33 cellular contexts compared by ENCODE assay signal in the genomic region with DNA sequence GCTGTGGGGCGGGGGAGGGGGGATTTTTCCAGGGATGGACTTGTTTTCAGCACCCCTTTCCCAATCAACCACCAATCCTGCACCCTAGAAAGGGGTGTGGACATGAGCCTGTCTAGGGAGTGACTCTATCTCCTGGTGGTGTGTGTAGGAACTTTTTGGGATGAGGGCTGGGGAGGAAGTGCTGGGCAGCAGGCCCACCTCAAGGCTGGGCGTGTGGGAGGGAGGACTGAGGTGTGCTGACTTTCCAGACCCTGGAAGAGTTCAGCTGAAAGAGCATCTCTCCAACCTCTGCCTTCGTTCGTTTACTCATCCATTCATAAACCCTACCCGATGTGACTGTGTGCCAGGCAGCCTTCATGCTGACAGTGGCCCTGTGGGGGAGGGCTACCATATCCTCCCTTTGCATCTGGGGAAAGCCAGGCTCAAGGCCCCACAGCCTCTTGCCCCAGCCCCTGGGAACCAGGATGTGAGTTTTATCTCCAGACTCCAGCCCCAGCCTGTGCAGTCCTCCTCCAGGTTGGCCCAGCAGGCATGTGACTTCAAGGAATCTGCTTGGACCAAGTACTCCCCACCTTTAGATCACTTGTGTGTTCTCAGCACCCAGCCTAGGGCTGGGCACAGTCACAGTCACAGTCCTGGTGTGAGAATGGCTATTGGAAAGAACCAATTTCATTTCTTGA. TPM values are rescaled to one million over a fixed set of nuclear protein-coding genes. Genes with fewer than 3 reads are reported as not detected.
DNase-seq lines count a peak whose midpoint lies in the region; FAIRE-seq and TF ChIP-seq lines count a peak whose summit lies in the region.
"Had no signal": no experiment of that assay in that cellular context is flagged by ENCODE, and none has a peak within 500 bp of the region (broad histone marks: within the 10 kb centered on the region; RNA-seq: fewer than 3 reads in every experiment).

No MANE protein-coding gene starts in this region.

- H3K27ac Mint-ChIP-seq in type B pancreatic cell = no peak overlapping the region
- H3K27ac Mint-ChIP-seq: activated CD4-positive, alpha-beta memory T cell treated with anti-CD3 and anti-CD28 coated beads, Interleukin-2, amount 10 ng/mL, durations not matched to agents 7 days and 5 days; B cell; natural killer cell treated with Interleukin-12 subunit alpha and Interleukin-12 subunit beta and Interleukin-15 and Interleukin-18, amount 100 ng/mL, for 72 hours had no signal

- H3K36me3 Mint-ChIP-seq in type B pancreatic cell = no peaks in the 10 kb centered on the region
- H3K36me3 Mint-ChIP-seq: natural killer cell treated with Interleukin-12 subunit alpha and Interleukin-12 subunit beta and Interleukin-15 and Interleukin-18, amount 100 ng/mL, for 72 hours had no signal

- DNase-seq in left ventricle myocardium inferior = no peak
- DNase-seq in right atrium auricular region (ENCODE audit: low spot score) = no peak
- no peak for DNase-seq in bronchial epithelial cell (ENCODE audit: low read depth)
- DNase-seq in iPS DF 6.9 (ENCODE audit: low read depth, low spot score) = no peak
- no peak for DNase-seq in type B pancreatic cell (ENCODE audit: extremely low spot score, unreplicated experiment)
- no peak for DNase-seq in NCI-H446 (lab: John Stamatoyannopoulos, UW)
- DNase-seq in foreskin fibroblast = no peak
- DNase-seq in RCC 7860 (ENCODE audit: low spot score) = no peak
- DNase-seq: activated CD4-positive, alpha-beta memory T cell treated with anti-CD3 and anti-CD28 coated beads, Interleukin-2, amount 10 ng/mL, durations not matched to agents 7 days and 5 days; activated CD4-positive, CD25-positive, alpha-beta regulatory T cell; activated gamma-delta T cell; Caco-2; DMS79 treated with DMSO at 0.1 percent for 48 hours; hippocampal formation; NCI-H1092; NCI-H2107; NCI-H510A; NK-92 treated with Interleukin-12 subunit alpha and Interleukin-12 subunit beta, amount 100 ng/mL, for 24 hours had no signal

- H3K27me3 ChIP-seq in left ventricle myocardium inferior (ENCODE audit: low read depth) (peaks cover 95% of the 10 kb centered on the region), right atrium auricular region (peaks cover 0 to 6% of the 10 kb centered on the region in 2 donors), bronchial epithelial cell (ENCODE audit: control insufficient read depth, insufficient read depth, low read length) (peaks cover 26% of the 10 kb centered on the region), iPS DF 6.9 (ENCODE audit: control insufficient read depth, insufficient read depth, low read length) (peaks cover 35% of the 10 kb centered on the region)

- no CpG with 5 or more reads among the region's 5 CpGs for WGBS in iPS DF 6.9 (ENCODE audit: insufficient coverage, insufficient read length)

- H3K4me3 ChIP-seq in left ventricle myocardium inferior (peak overlapping the region; percentile 38), right atrium auricular region (no peak overlapping the region), bronchial epithelial cell (ENCODE audit: low read depth, low read length) (no peak overlapping the region), iPS DF 6.9 (ENCODE audit: low read length) (peak overlapping the region; percentile 38; the same call in 1 of the 2 replicates), foreskin fibroblast (ENCODE audit: low read depth in 1 of 2, low read length in 2 of 2) (no peak overlapping the region)
- H3K4me3 ChIP-seq: cardiac muscle cell had no signal

- H3K4me1 Mint-ChIP-seq in type B pancreatic cell (ENCODE audit: unreplicated experiment) = peaks cover 10% of the 10 kb centered on the region

- intact Hi-C loops in left ventricle myocardium inferior (cut with micrococcal nuclease) = no loop called here

- H3K4me1 ChIP-seq in left ventricle myocardium inferior (peaks cover 7% of the 10 kb centered on the region), right atrium auricular region (peaks cover 0 to 11% of the 10 kb centered on the region in 2 donors), iPS DF 6.9 (ENCODE audit: control insufficient read depth, insufficient read depth, low read length) (peaks cover 4% of the 10 kb centered on the region; the same call in 1 of the 2 replicates)
- H3K4me1 ChIP-seq: Caco-2 had no signal

- TF ChIP-seq CTCF in left ventricle myocardium inferior (IDR thresholded peaks at IDR 0.05; ENCODE audit: borderline replicate concordance) (no peak), right atrium auricular region (IDR thresholded peaks at IDR 0.05) (no peak), bronchial epithelial cell (IDR thresholded peaks at IDR 0.05; ENCODE audit: insufficient read depth, low read length, severe bottlenecking) (no peak), type B pancreatic cell (conservative IDR thresholded peaks at IDR 0.05) (no peak), foreskin fibroblast (IDR thresholded peaks at IDR 0.05; ENCODE audit: low read depth, low read length) (no peak)

- H3K9me3 Mint-ChIP-seq in type B pancreatic cell = no peaks in the 10 kb centered on the region
- H3K9me3 Mint-ChIP-seq: activated CD4-positive, alpha-beta memory T cell treated with anti-CD3 and anti-CD28 coated beads, Interleukin-2, amount 10 ng/mL, durations not matched to agents 7 days and 5 days; natural killer cell treated with Interleukin-12 subunit alpha and Interleukin-12 subunit beta and Interleukin-15 and Interleukin-18, amount 100 ng/mL, for 72 hours had no signal

- H3K9me3 ChIP-seq in left ventricle myocardium inferior (replicated peaks) = no peaks in the 10 kb centered on the region
- H3K9me3 ChIP-seq in right atrium auricular region = no peaks in the 10 kb centered on the region
- H3K9me3 ChIP-seq in iPS DF 6.9 (ENCODE audit: control insufficient read depth, insufficient read depth, low read length) = no peaks in the 10 kb centered on the region
- H3K9me3 ChIP-seq: Caco-2, SK-N-SH had no signal

- FAIRE-seq in bronchial epithelial cell (lab: Jason Lieb, UNC) = peak; percentile 83
- FAIRE-seq in RCC 7860 (lab: Jason Lieb, UNC) = no peak
- FAIRE-seq: A204.1, endothelial cell of umbilical vein, GM12891, HepG2 had no signal

- H3K36me3 ChIP-seq in left ventricle myocardium inferior (no peaks in the 10 kb centered on the region), right atrium auricular region (no peaks in the 10 kb centered on the region), bronchial epithelial cell (ENCODE audit: control insufficient read depth, insufficient read depth, low read length) (no peaks in the 10 kb centered on the region), iPS DF 6.9 (ENCODE audit: control insufficient read depth, insufficient read depth, low read length) (no peaks in the 10 kb centered on the region)
- H3K36me3 ChIP-seq: cardiac muscle cell had no signal

- H3K27ac ChIP-seq in left ventricle myocardium inferior (replicated peaks) (no peak overlapping the region), right atrium auricular region (no peak overlapping the region), iPS DF 6.9 (ENCODE audit: low read length) (no peak overlapping the region)
- H3K27ac ChIP-seq: cardiac muscle cell had no signal

- H3K27me3 Mint-ChIP-seq in type B pancreatic cell = peaks cover 84% of the 10 kb centered on the region

- peak overlapping the region; percentile 74 for H3K4me3 Mint-ChIP-seq in type B pancreatic cell
- H3K4me3 Mint-ChIP-seq: activated CD4-positive, alpha-beta memory T cell treated with anti-CD3 and anti-CD28 coated beads, Interleukin-2, amount 10 ng/mL, durations not matched to agents 7 days and 5 days; B cell; natural killer cell treated with Interleukin-12 subunit alpha and Interleukin-12 subunit beta and Interleukin-15 and Interleukin-18, amount 100 ng/mL, for 72 hours had no signal

RNA-seq across cellular contexts. Expression of a gene that starts 6.7 kb away (rescaled TPM):
- not detected for total RNA-seq in left ventricle myocardium inferior
- total RNA-seq in right atrium auricular region = not detected
- not detected in 2 replicates for total RNA-seq in bronchial epithelial cell
- total RNA-seq in type B pancreatic cell (ENCODE audit: low replicate concordance) = not detected in 2 replicates
- total RNA-seq: activated CD4-positive, alpha-beta memory T cell treated with anti-CD3 and anti-CD28 coated beads, Interleukin-2, amount 10 ng/mL, durations not matched to agents 7 days and 5 days; B cell; Caco-2; cardiac muscle cell; dermis microvascular lymphatic vessel endothelial cell; endothelial cell of umbilical vein; HepG2; mesenteric fat pad; natural killer cell treated with Interleukin-12 subunit alpha and Interleukin-12 subunit beta and Interleukin-15 and Interleukin-18, amount 100 ng/mL, for 72 hours; posterior vena cava; RPMI7951; subcutaneous adipose tissue; T-helper 2 cell treated with Interferon-gamma antibody and Interleukin-4, amounts not matched to agents 100 ng/mL and 5 ng/mL, for 36 hours; urinary bladder had no signal

RNA-seq across cellular contexts. Expression of a gene that starts 55.1 kb away (rescaled TPM):
- not detected for total RNA-seq in left ventricle myocardium inferior
- total RNA-seq in right atrium auricular region = not detected
- not detected in 2 replicates for total RNA-seq in bronchial epithelial cell
- total RNA-seq in type B pancreatic cell (ENCODE audit: low replicate concordance) = 0.10 TPM in 1 of 2 replicates, not detected in the other
- total RNA-seq: B cell, cardiac muscle cell, dermis microvascular lymphatic vessel endothelial cell, endothelial cell of umbilical vein, HepG2, posterior vena cava, RPMI7951, subcutaneous adipose tissue, urinary bladder had no signal

RNA-seq across cellular contexts. Expression of a gene that starts 59.4 kb away (rescaled TPM):
- 43.5 TPM for total RNA-seq in left ventricle myocardium inferior
- 10 to 100 TPM; 22.1 to 25.0 TPM for total RNA-seq in right atrium auricular region
- 16.8 and 21.8 TPM in 2 replicates for total RNA-seq in bronchial epithelial cell
- total RNA-seq in type B pancreatic cell (ENCODE audit: low replicate concordance) = 29.4 and 39.7 TPM in 2 replicates

Comparison
In these comparisons a context has a peak if more than half of its experiments do, and no peak if none do; other contexts are left out.
1. H3K4me3 ChIP-seq: peak in left ventricle myocardium inferior (single experiment) and iPS DF 6.9 (single experiment); none in right atrium auricular region (0 of 2), bronchial epithelial cell (single experiment) and foreskin fibroblast (0 of 2).